9 cellular contexts compared by ENCODE assay signal in the genomic region with DNA sequence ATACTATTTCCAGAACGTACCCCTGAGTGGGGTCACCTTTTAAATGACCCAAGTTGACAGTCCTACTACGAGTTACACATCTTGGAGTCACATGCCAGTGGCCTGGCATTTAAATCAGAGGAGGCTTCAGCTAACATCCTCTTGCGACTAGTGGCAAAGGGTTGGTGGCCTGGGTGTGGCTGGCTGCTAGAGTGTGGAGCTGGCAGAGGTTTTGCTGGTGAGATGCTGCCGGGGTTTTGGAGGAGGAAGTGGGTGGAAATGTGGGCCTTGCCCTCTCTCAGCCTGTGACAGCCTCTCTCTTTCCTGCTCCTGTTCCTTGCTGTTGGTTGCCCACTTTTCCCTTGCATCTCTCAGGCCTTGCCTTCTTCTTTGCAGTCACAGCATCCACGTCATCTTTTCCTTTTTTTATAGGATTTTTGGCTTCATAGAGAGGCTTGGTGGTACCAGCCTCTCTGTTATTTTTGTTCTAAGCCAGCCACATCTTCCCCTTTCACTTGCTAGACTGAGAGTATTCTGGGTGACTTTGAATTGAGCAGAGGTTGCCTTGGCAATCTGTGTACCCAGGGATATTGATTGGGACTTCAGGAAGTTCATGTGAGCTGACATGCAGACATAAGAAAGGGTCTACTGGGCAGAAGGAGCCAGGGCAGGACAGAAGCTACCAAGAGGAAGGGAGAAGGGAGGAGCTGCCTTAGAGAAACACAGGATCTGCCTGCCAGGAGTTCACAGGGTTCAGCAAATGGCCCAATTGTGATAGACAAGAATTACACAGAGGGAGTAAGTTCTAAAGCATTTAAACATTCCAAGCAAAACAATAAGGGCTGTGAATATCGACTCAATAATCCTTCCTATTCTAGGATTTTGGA. TPM values are rescaled to one million over a fixed set of nuclear protein-coding genes. Genes with fewer than 3 reads are reported as not detected.
A peak's percentile ranks its signal among the peaks of the same experiment; 100 is the strongest.
DNase-seq lines count a peak whose midpoint lies in the region; ATAC-seq, FAIRE-seq and TF ChIP-seq lines count a peak whose summit lies in the region.
"Had no signal": no experiment of that assay in that cellular context is flagged by ENCODE, and none has a peak within 500 bp of the region (broad histone marks: within the 10 kb centered on the region; RNA-seq: fewer than 3 reads in every experiment).

No MANE protein-coding gene starts in this region.

- no peak for TF ChIP-seq EP300 in HepG2 (IDR thresholded peaks at IDR 0.05; ENCODE audit: low read depth in 2 of 2, low read length in 2 of 2)
- no peak for TF ChIP-seq EP300 in HepG2 (CRISPR knock-in tag; IDR thresholded peaks at IDR 0.05; ENCODE audit: borderline replicate concordance)
- no peak for TF ChIP-seq EP300 in upper lobe of left lung (IDR thresholded peaks at IDR 0.05)

- H3K4me1 ChIP-seq in HepG2 (ENCODE audit: insufficient read depth, low read length) (no peaks in the 10 kb centered on the region), upper lobe of left lung (peaks cover 9 to 20% (median 13%) of the 10 kb centered on the region in 4 donors)

- peaks cover 46% of the 10 kb centered on the region for H3K4me1 Mint-ChIP-seq in CD14-positive monocyte

- H3K4me3 Mint-ChIP-seq in CD14-positive monocyte: peak overlapping the region in 1 of 2 donors; percentile 71

- TF ChIP-seq RAD21 in HepG2 (CRISPR knock-in tag; IDR thresholded peaks at IDR 0.05): no peak

- no peak overlapping the region for H3K27ac ChIP-seq in HepG2 (ENCODE audit: extremely low read length, insufficient read depth, low read length)
- peak overlapping the region; percentile 35 to 76 (median 51) for H3K27ac ChIP-seq in upper lobe of left lung

- CTCF ChIA-PET in HepG2 (lab: Yijun Ruan, JAX; ENCODE audit: low intra/inter-chr PET ratio, low total read pairs): no interaction called here

- peak; percentile 51 for ATAC-seq in HG03342 (IDR thresholded peaks at IDR 0.05; ENCODE audit: unreplicated experiment)
- ATAC-seq in HepG2: no peak
- ATAC-seq in upper lobe of left lung (ENCODE audit: low FRiP score in 2 of 2): peak; percentile 45 to 79

- POLR2A ChIA-PET in HepG2 (lab: Yijun Ruan, JAX): no interaction called here

- 16% methylated on average over 6 of the region's 6 CpGs for WGBS in HepG2 (ENCODE audit: low lambda C conversion rate)
- 46 to 49% methylated on average over 6 of the region's 6 CpGs for WGBS in upper lobe of left lung, 2 donors

- no peaks in the 10 kb centered on the region for H3K9me3 ChIP-seq in HepG2 (ENCODE audit: low read length)
- H3K9me3 ChIP-seq in upper lobe of left lung: no peaks in the 10 kb centered on the region

- H3K9ac ChIP-seq in HepG2 (ENCODE audit: insufficient read depth, low read depth, low read length): no peak overlapping the region

- intact Hi-C loops in CD14-positive monocyte (cut with micrococcal nuclease): no loop called here
- intact Hi-C loops in HepG2 (cut with micrococcal nuclease; ENCODE audit: unreplicated experiment): no loop called here

- H3K79me2 ChIP-seq in HepG2 (ENCODE audit: insufficient read depth, low read length): no peaks in the 10 kb centered on the region

- in situ Hi-C loops in HepG2 (cut with HindIII; ENCODE audit: extremely low pct_ligation_motif_present, low pct_unique_long_range_greater_than_20kb): no loop called here

- H4K20me1 ChIP-seq in HepG2 (ENCODE audit: insufficient read depth, low read length): no peaks in the 10 kb centered on the region

- BruUV-seq in HepG2 (replicated peaks; lab: Mats Ljungman, UMichigan): no TSS peak

- H2AFZ ChIP-seq in HepG2 (ENCODE audit: low read length): no peak overlapping the region

- no peak for FAIRE-seq in HepG2 (lab: Jason Lieb, UNC)
- FAIRE-seq: G401.6 had no signal

- TF ChIP-seq POLR2A in HepG2 (IDR thresholded peaks at IDR 0.05; ENCODE audit: insufficient read depth in 1 of 2, low read depth in 2 of 2, low read length in 2 of 2): no peak
- TF ChIP-seq POLR2A in upper lobe of left lung (IDR thresholded peaks at IDR 0.05): no peak

- no peaks in the 10 kb centered on the region for H3K36me3 ChIP-seq in HepG2 (replicated peaks in 1 of 2; ENCODE audit: control insufficient read depth in 1 of 2, insufficient read depth in 2 of 2, low read length in 2 of 2)
- H3K36me3 ChIP-seq in upper lobe of left lung: no peaks in the 10 kb centered on the region

- H3K4me3 ChIP-seq in HepG2 (replicated peaks in 1 of 3; ENCODE audit: insufficient read depth in 1 of 3, low read depth in 2 of 3, low read length in 3 of 3): no peak overlapping the region
- no peak overlapping the region for H3K4me3 ChIP-seq in upper lobe of left lung

- TF ChIP-seq CTCF in CD14-positive monocyte (IDR thresholded peaks at IDR 0.05): no peak
- no peak for TF ChIP-seq CTCF in HepG2 (CRISPR knock-in tag; IDR thresholded peaks at IDR 0.05)
- no peak for TF ChIP-seq CTCF in upper lobe of left lung (IDR thresholded peaks at IDR 0.05)

- H3K27me3 ChIP-seq in HepG2 (ENCODE audit: control insufficient read depth in 1 of 2, insufficient read depth in 2 of 2, low read length in 2 of 2): 0 out of 5 replicates have a peak, but pooled peaks cover 0 to 4% of the 10 kb centered on the region in 2 experiments
- H3K27me3 ChIP-seq in upper lobe of left lung: no peaks in the 10 kb centered on the region

- H3K36me3 Mint-ChIP-seq in CD14-positive monocyte: peaks cover 5 to 8% of the 10 kb centered on the region in 2 donors

- peak; percentile 90 for DNase-seq in CD14-positive monocyte (ENCODE audit: low spot score)
- peak; percentile 64 for DNase-seq in activated T-cell treated with anti-CD3 and anti-CD28 coated beads, Interleukin-2, amount 50 U/mL, for 1 hour
- DNase-seq in HepG2 (ENCODE audit: low spot score): no peak
- peak in 1 of 2 donors; percentile 75 for DNase-seq in upper lobe of left lung
- DNase-seq in COR-L47 (lab: John Stamatoyannopoulos, UW): no peak
- DNase-seq in midbrain (lab: John Stamatoyannopoulos, UW): no peak
- DNase-seq in NK-92 (lab: John Stamatoyannopoulos, UW; ENCODE audit: unreplicated experiment): no peak

- H3K27ac Mint-ChIP-seq in CD14-positive monocyte: peak overlapping the region; percentile 91 to 99 (median 97)

- H3K27me3 Mint-ChIP-seq in CD14-positive monocyte (ENCODE audit: low read depth in 3 of 3): no peaks in the 10 kb centered on the region

- H3K9me3 Mint-ChIP-seq in CD14-positive monocyte: peaks cover 0 to 6% (median 2%) of the 10 kb centered on the region in 7 donors

- H3K4me2 ChIP-seq in HepG2 (ENCODE audit: low read depth, low read length): no peak overlapping the region

TF ChIP-seq in HepG2, 621 proteins besides CTCF, POLR2A, EP300 and RAD21:
- peak; percentile 36 for TF ChIP-seq CREB1 (IDR thresholded peaks at IDR 0.05)
- no peak for TF ChIP-seq CREB1 (CRISPR knock-in tag; IDR thresholded peaks at IDR 0.05)
- TF ChIP-seq ZNF546 (CRISPR knock-in tag; conservative IDR thresholded peaks at IDR 0.05): no peak

RNA-seq across cellular contexts. Expression of a gene that starts 55.4 kb away (rescaled TPM):
- 100 to 1,000 TPM; 249 to 272 TPM for polyA plus RNA-seq in CD14-positive monocyte
- not detected in 2 replicates for total RNA-seq in HepG2 (2016; rRNA removed; fragmentation: Illumina TruSeq; extraction: Trizol)
- not detected in 2 replicates for total RNA-seq in HepG2 (2016; cell fraction: cytosol; rRNA removed; fragmentation: Illumina TruSeq; extraction: Trizol; ENCODE audit: low read depth)
- not detected in 2 replicates for total RNA-seq in HepG2 (2016; cell fraction: insoluble cytoplasmic fraction; rRNA removed; fragmentation: Illumina TruSeq; extraction: Trizol)
- total RNA-seq in HepG2 (2016; cell fraction: membrane; rRNA removed; fragmentation: Illumina TruSeq; extraction: Trizol): not detected in 2 replicates
- not detected in 2 replicates for total RNA-seq in HepG2 (2016; cell fraction: nucleus; rRNA removed; fragmentation: Illumina TruSeq; extraction: Trizol)
- polyA plus RNA-seq in HepG2 (2011; rRNA removed): 0.01 TPM in 1 of 2 replicates, not detected in the other
- polyA plus RNA-seq in HepG2 (2011; cell fraction: cytosol; rRNA removed): 0.07 and 0.10 TPM in 2 replicates
- not detected in 2 replicates for polyA plus RNA-seq in HepG2 (2011; cell fraction: nucleus; rRNA removed)
- polyA plus RNA-seq in HepG2 (2012): not detected in 2 replicates
- not detected in 2 replicates for polyA plus RNA-seq in HepG2 (2016; cell fraction: cytosol; fragmentation: Illumina TruSeq; extraction: Trizol; ENCODE audit: low read depth)
- 0.04 TPM in 1 of 2 replicates, not detected in the other for polyA plus RNA-seq in HepG2 (2016; cell fraction: insoluble cytoplasmic fraction; fragmentation: Illumina TruSeq; extraction: Trizol; ENCODE audit: low read depth)
- 0.05 TPM in 1 of 2 replicates, not detected in the other for polyA plus RNA-seq in HepG2 (2016; cell fraction: membrane; fragmentation: Illumina TruSeq; extraction: Trizol; ENCODE audit: low read depth)
- polyA plus RNA-seq in HepG2 (2016; cell fraction: nucleus; fragmentation: Illumina TruSeq; extraction: Trizol; ENCODE audit: insufficient read depth, low read depth): not detected in 2 replicates
- 4.4 TPM in 1 of 2 replicates, not detected in the other for polyA minus RNA-seq in HepG2 (2011; rRNA and poly(A)+ RNA removed; ENCODE audit: low replicate concordance)
- not detected in 2 replicates for polyA minus RNA-seq in HepG2 (2011; cell fraction: cytosol; rRNA and poly(A)+ RNA removed)
- not detected in 2 replicates for polyA minus RNA-seq in HepG2 (2011; cell fraction: nucleus; rRNA and poly(A)+ RNA removed)
- total RNA-seq in upper lobe of left lung: 10 to 100 TPM; 24.5 to 76.2 (median 43.2) TPM

Comparison
In these comparisons a context has a peak if more than half of its experiments do, and no peak if none do; other contexts are left out.
1. DNase-seq: peak in CD14-positive monocyte (single experiment) and activated T-cell treated with anti-CD3 and anti-CD28 coated beads, Interleukin-2, amount 50 U/mL, for 1 hour (single experiment); none in HepG2 (single experiment), COR-L47 (single experiment), midbrain (single experiment) and NK-92 (single experiment).
2. RNA of a gene that starts 55.4 kb away (total RNA-seq): 24.5 to 76.2 TPM in upper lobe of left lung; not detected in HepG2; every median in the first group is over 10 times any median in the second.